Comparison of ENCODE assay signal across 1 cellular context in the genomic region with DNA sequence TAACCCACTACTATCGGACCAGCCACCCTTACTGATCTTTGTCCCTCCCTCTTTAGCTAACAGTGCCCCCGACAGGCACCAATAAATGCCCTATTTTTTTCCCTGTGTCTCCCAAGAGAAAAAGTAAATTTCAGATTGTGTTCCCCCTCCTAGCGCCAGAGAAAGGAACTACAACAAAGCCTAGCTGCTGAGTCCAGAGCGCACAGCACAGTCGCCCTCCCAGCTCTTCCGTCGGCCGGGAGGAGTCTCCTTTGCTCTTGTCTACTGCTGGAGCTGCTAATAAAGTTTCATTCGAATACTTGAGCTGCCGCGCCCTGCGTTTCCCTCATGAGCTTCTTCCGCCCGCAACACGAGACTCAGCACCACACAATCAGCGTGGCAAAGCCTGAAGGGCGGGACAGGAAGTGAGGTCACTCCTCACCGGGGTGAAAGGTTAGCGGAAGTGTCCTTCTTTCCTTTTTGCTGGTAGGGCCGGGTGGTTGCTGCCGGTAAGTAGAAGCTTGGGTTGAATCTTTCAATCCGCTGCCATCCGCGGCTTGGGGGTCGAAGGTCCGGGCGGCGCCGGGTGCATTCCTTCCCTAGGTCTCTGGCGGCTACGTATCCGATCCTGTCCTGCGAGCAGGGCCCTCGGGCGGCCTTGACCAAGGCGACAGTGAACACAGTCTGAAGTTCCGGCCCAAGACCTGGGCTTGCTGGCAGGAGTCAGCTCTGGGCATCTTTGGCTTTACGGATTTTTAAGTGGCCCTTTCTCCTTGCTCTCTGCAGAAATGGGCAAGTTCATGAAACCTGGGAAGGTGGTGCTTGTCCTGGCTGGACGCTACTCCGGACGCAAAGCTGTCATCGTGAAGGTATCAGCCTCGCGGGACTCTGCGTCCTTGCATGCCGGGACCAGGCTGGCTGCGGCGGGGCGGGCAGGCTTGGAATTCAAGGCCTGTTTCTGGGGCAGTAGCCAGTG.
TF ChIP-seq lines count a peak whose summit lies in the region.

A gene (plus strand): TSS at position 436 of the 955 bp plus-strand sequence. CDS start 332 bp downstream, at position 768.

TF ChIP-seq in HepG2, 621 proteins besides CTCF, POLR2A, EP300 and RAD21 (continued from another document and continues in another):
- TF ChIP-seq, protein P1, sequence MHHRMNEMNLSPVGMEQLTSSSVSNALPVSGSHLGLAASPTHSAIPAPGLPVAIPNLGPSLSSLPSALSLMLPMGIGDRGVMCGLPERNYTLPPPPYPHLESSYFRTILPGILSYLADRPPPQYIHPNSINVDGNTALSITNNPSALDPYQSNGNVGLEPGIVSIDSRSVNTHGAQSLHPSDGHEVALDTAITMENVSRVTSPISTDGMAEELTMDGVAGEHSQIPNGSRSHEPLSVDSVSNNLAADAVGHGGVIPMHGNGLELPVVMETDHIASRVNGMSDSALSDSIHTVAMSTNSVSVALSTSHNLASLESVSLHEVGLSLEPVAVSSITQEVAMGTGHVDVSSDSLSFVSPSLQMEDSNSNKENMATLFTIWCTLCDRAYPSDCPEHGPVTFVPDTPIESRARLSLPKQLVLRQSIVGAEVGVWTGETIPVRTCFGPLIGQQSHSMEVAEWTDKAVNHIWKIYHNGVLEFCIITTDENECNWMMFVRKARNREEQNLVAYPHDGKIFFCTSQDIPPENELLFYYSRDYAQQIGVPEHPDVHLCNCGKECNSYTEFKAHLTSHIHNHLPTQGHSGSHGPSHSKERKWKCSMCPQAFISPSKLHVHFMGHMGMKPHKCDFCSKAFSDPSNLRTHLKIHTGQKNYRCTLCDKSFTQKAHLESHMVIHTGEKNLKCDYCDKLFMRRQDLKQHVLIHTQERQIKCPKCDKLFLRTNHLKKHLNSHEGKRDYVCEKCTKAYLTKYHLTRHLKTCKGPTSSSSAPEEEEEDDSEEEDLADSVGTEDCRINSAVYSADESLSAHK (CRISPR knock-in tag; IDR thresholded peaks at IDR 0.05; ENCODE audit: borderline replicate concordance) = peak; percentile 73; the same call in 1 of the 2 replicates
- TF ChIP-seq, protein P2, sequence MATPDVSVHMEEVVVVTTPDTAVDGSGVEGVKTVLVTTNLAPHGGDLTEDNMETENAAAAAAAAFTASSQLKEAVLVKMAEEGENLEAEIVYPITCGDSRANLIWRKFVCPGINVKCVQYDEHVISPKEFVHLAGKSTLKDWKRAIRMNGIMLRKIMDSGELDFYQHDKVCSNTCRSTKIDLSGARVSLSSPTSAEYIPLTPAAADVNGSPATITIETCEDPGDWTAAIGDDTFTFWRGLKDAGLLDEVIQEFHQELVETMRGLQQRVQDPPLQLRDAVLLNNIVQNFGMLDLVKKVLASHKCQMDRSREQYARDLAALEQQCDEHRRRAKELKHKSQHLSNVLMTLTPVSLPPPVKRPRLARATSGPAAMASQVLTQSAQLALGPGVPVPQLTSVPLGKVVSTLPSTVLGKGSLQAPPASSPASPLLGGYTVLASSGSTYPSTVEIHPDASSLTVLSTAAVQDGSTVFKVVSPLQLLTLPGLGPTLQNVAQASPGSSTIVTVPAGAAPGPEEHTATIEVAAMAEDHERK (CRISPR knock-in tag; IDR thresholded peaks at IDR 0.05; ENCODE audit: low read depth) = peak; percentile 84
- TF ChIP-seq, protein P3, sequence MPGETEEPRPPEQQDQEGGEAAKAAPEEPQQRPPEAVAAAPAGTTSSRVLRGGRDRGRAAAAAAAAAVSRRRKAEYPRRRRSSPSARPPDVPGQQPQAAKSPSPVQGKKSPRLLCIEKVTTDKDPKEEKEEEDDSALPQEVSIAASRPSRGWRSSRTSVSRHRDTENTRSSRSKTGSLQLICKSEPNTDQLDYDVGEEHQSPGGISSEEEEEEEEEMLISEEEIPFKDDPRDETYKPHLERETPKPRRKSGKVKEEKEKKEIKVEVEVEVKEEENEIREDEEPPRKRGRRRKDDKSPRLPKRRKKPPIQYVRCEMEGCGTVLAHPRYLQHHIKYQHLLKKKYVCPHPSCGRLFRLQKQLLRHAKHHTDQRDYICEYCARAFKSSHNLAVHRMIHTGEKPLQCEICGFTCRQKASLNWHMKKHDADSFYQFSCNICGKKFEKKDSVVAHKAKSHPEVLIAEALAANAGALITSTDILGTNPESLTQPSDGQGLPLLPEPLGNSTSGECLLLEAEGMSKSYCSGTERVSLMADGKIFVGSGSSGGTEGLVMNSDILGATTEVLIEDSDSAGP (CRISPR knock-in tag; IDR thresholded peaks at IDR 0.05; ENCODE audit: borderline replicate concordance) = peak; percentile 96; the same call in 1 of the 2 replicates
- TF ChIP-seq ZNF552 (CRISPR knock-in tag; IDR thresholded peaks at IDR 0.05; ENCODE audit: borderline replicate concordance) = peak; percentile 74; the same call in 1 of the 2 replicates
- no peak for TF ChIP-seq ZNF354B (CRISPR knock-in tag; IDR thresholded peaks at IDR 0.05)
- TF ChIP-seq KDM1A (CRISPR knock-in tag; IDR thresholded peaks at IDR 0.05) = no peak
- peak; percentile 69; the same call in 1 of the 2 replicates for TF ChIP-seq EEA1 (CRISPR knock-in tag; IDR thresholded peaks at IDR 0.05; ENCODE audit: borderline replicate concordance)
- peak; percentile 88 for TF ChIP-seq NFYC (CRISPR knock-in tag; IDR thresholded peaks at IDR 0.05)
- TF ChIP-seq KAT7 (CRISPR knock-in tag; IDR thresholded peaks at IDR 0.05; ENCODE audit: borderline replicate concordance) = peak; percentile 56
- TF ChIP-seq, protein P4, sequence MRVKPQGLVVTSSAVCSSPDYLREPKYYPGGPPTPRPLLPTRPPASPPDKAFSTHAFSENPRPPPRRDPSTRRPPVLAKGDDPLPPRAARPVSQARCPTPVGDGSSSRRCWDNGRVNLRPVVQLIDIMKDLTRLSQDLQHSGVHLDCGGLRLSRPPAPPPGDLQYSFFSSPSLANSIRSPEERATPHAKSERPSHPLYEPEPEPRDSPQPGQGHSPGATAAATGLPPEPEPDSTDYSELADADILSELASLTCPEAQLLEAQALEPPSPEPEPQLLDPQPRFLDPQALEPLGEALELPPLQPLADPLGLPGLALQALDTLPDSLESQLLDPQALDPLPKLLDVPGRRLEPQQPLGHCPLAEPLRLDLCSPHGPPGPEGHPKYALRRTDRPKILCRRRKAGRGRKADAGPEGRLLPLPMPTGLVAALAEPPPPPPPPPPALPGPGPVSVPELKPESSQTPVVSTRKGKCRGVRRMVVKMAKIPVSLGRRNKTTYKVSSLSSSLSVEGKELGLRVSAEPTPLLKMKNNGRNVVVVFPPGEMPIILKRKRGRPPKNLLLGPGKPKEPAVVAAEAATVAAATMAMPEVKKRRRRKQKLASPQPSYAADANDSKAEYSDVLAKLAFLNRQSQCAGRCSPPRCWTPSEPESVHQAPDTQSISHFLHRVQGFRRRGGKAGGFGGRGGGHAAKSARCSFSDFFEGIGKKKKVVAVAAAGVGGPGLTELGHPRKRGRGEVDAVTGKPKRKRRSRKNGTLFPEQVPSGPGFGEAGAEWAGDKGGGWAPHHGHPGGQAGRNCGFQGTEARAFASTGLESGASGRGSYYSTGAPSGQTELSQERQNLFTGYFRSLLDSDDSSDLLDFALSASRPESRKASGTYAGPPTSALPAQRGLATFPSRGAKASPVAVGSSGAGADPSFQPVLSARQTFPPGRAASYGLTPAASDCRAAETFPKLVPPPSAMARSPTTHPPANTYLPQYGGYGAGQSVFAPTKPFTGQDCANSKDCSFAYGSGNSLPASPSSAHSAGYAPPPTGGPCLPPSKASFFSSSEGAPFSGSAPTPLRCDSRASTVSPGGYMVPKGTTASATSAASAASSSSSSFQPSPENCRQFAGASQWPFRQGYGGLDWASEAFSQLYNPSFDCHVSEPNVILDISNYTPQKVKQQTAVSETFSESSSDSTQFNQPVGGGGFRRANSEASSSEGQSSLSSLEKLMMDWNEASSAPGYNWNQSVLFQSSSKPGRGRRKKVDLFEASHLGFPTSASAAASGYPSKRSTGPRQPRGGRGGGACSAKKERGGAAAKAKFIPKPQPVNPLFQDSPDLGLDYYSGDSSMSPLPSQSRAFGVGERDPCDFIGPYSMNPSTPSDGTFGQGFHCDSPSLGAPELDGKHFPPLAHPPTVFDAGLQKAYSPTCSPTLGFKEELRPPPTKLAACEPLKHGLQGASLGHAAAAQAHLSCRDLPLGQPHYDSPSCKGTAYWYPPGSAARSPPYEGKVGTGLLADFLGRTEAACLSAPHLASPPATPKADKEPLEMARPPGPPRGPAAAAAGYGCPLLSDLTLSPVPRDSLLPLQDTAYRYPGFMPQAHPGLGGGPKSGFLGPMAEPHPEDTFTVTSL (CRISPR knock-in tag; IDR thresholded peaks at IDR 0.05; ENCODE audit: borderline replicate concordance) = peak; percentile 66
- TF ChIP-seq ZNF547 (CRISPR knock-in tag; IDR thresholded peaks at IDR 0.05) = peak; percentile 94
- TF ChIP-seq ZNF557 (CRISPR knock-in tag; IDR thresholded peaks at IDR 0.05) = no peak; the same call in 1 of the 2 replicates
- TF ChIP-seq ZNF841 (CRISPR knock-in tag; IDR thresholded peaks at IDR 0.05; ENCODE audit: borderline replicate concordance) = no peak
- TF ChIP-seq SAP130 (CRISPR knock-in tag; IDR thresholded peaks at IDR 0.05; ENCODE audit: low read depth) = peak; percentile 100
- TF ChIP-seq, protein P5, sequence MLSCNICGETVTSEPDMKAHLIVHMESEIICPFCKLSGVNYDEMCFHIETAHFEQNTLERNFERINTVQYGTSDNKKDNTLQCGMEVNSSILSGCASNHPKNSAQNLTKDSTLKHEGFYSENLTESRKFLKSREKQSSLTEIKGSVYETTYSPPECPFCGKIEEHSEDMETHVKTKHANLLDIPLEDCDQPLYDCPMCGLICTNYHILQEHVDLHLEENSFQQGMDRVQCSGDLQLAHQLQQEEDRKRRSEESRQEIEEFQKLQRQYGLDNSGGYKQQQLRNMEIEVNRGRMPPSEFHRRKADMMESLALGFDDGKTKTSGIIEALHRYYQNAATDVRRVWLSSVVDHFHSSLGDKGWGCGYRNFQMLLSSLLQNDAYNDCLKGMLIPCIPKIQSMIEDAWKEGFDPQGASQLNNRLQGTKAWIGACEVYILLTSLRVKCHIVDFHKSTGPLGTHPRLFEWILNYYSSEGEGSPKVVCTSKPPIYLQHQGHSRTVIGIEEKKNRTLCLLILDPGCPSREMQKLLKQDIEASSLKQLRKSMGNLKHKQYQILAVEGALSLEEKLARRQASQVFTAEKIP (CRISPR knock-in tag; IDR thresholded peaks at IDR 0.05; ENCODE audit: borderline replicate concordance) = no peak
- TF ChIP-seq MBNL3 (CRISPR knock-in tag; conservative IDR thresholded peaks at IDR 0.05) = no peak
- TF ChIP-seq MLLT10 (CRISPR knock-in tag; IDR thresholded peaks at IDR 0.05) = 0 out of 2 replicates have a peak, but pooled peaks have one; percentile 34
- peak; percentile 95 for TF ChIP-seq KLF11 (CRISPR knock-in tag; IDR thresholded peaks at IDR 0.05)
- peak; percentile 99 for TF ChIP-seq NRL (CRISPR knock-in tag; IDR thresholded peaks at IDR 0.05; ENCODE audit: borderline replicate concordance)
- no peak for TF ChIP-seq ZBTB1 (CRISPR knock-in tag; IDR thresholded peaks at IDR 0.05; ENCODE audit: borderline replicate concordance)
- TF ChIP-seq, protein P6, sequence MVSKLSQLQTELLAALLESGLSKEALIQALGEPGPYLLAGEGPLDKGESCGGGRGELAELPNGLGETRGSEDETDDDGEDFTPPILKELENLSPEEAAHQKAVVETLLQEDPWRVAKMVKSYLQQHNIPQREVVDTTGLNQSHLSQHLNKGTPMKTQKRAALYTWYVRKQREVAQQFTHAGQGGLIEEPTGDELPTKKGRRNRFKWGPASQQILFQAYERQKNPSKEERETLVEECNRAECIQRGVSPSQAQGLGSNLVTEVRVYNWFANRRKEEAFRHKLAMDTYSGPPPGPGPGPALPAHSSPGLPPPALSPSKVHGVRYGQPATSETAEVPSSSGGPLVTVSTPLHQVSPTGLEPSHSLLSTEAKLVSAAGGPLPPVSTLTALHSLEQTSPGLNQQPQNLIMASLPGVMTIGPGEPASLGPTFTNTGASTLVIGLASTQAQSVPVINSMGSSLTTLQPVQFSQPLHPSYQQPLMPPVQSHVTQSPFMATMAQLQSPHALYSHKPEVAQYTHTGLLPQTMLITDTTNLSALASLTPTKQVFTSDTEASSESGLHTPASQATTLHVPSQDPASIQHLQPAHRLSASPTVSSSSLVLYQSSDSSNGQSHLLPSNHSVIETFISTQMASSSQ (IDR thresholded peaks at IDR 0.05; ENCODE audit: low read depth) = peak; percentile 83
- TF ChIP-seq, protein P6 (CRISPR knock-in tag; IDR thresholded peaks at IDR 0.05; ENCODE audit: borderline replicate concordance) = peak; percentile 94
- TF ChIP-seq HNRNPH1 (optimal IDR thresholded peaks at IDR 0.05; ENCODE audit: low read depth, low read length) = peak; percentile 37
- TF ChIP-seq ZNF263 (CRISPR knock-in tag; IDR thresholded peaks at IDR 0.05) = peak; percentile 99
- TF ChIP-seq MAFF (IDR thresholded peaks at IDR 0.05; ENCODE audit: low read depth, low read length) = peak; percentile 54; the same call in 1 of the 2 replicates
- no peak for TF ChIP-seq TRIM24 (CRISPR knock-in tag; IDR thresholded peaks at IDR 0.05)
- 0 out of 2 replicates have a peak, but pooled peaks have one; percentile 40 for TF ChIP-seq SRF (IDR thresholded peaks at IDR 0.05; ENCODE audit: low read depth, low read length)
- TF ChIP-seq FOSL1 (CRISPR knock-in tag; IDR thresholded peaks at IDR 0.05; ENCODE audit: borderline replicate concordance) = no peak
- TF ChIP-seq ZNF879 (CRISPR knock-in tag; IDR thresholded peaks at IDR 0.05) = no peak; the same call in 1 of the 2 replicates
- peak; percentile 94; the same call in 1 of the 2 replicates for TF ChIP-seq ZNF674 (CRISPR knock-in tag; IDR thresholded peaks at IDR 0.05; ENCODE audit: low read depth)
- TF ChIP-seq, protein P7, sequence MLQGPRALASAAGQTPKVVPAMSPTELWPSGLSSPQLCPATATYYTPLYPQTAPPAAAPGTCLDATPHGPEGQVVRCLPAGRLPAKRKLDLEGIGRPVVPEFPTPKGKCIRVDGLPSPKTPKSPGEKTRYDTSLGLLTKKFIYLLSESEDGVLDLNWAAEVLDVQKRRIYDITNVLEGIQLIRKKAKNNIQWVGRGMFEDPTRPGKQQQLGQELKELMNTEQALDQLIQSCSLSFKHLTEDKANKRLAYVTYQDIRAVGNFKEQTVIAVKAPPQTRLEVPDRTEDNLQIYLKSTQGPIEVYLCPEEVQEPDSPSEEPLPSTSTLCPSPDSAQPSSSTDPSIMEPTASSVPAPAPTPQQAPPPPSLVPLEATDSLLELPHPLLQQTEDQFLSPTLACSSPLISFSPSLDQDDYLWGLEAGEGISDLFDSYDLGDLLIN (CRISPR knock-in tag; IDR thresholded peaks at IDR 0.05; ENCODE audit: borderline replicate concordance) = no peak
- peak; percentile 100 for TF ChIP-seq ZNF501 (CRISPR knock-in tag; IDR thresholded peaks at IDR 0.05)
- peak; percentile 8; the same call in 1 of the 2 replicates for TF ChIP-seq SATB2 (CRISPR knock-in tag; IDR thresholded peaks at IDR 0.05)
- peak; percentile 98 for TF ChIP-seq ZSCAN31 (CRISPR knock-in tag; IDR thresholded peaks at IDR 0.05; ENCODE audit: low read depth)
- TF ChIP-seq NFE2 (CRISPR knock-in tag; IDR thresholded peaks at IDR 0.05) = peak; percentile 51; the same call in 1 of the 2 replicates
